19 cellular contexts compared by ENCODE assay signal in the genomic region with DNA sequence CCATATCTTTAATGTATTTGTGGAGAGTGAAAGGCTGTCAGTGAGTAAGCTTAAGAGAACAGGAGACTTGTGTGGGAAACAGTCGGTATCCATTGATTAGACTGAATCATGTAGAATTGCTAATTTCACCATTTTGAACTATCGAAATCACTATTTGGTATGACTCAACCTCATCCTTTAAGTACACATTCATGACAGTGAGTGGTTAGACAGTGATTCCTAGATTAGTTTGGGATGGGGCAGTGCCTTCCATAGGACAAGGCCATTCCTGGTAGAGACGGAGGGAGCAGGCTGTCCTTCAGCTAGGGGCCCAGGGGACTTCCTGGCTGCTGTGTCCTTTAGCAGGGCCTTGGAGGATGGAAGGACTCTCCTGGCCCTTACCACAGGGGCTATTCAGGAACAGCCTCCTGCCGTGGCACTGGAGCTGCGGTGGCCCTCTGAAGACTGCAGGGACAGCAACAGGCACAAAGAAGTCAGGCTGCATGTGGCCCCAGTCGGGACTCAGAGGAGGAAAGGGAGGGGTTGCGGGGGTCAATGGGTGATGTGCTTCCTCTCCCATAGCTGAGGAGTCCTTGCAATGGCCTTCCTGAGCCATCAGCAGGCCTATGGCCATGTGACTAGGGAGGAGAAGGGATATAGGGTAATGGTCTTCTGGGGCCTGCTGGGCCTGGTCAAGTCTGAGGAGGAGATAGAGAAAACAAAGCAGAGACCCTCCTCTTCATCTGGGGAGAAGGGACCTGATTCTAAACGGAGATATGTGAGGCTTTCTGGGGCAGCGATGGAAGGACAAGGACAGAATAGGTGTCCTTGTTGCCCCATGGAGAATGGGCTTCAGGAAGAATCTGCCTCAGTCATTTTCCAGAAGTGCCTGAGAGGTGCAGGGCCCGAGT. TPM values are rescaled to one million over a fixed set of nuclear protein-coding genes. Genes with fewer than 3 reads are reported as not detected.
DNase-seq lines count a peak whose midpoint lies in the region; ATAC-seq lines count a peak whose summit lies in the region.
"Had no signal": no experiment of that assay in that cellular context is flagged by ENCODE, and none has a peak within 500 bp of the region (broad histone marks: within the 10 kb centered on the region; RNA-seq: fewer than 3 reads in every experiment).

No MANE protein-coding gene starts in this region.

- H3K36me3 Mint-ChIP-seq in activated T-cell treated with anti-CD3 and anti-CD28 coated beads, Interleukin-2, amount 50 U/mL, for 24 hours (ENCODE audit: low read depth), result no peaks in the 10 kb centered on the region
- peaks cover 41% of the 10 kb centered on the region for H3K36me3 Mint-ChIP-seq in activated T-helper 17 cell treated with anti-CD3 and anti-CD28 coated beads, Interleukin-2, amount 50 U/mL, for 72 hours (ENCODE audit: low read depth)

- peak; percentile 71 for ATAC-seq in activated T-helper 17 cell treated with anti-CD3 and anti-CD28 coated beads, Interleukin-2, amount 50 U/mL, for 72 hours (replicated peaks)
- ATAC-seq in left colon, result no peak
- ATAC-seq: A549 had no signal

- no peaks in the 10 kb centered on the region for H3K9me3 Mint-ChIP-seq in activated T-cell treated with anti-CD3 and anti-CD28 coated beads, Interleukin-2, amount 50 U/mL, for 24 hours
- H3K9me3 Mint-ChIP-seq in activated T-helper 17 cell treated with anti-CD3 and anti-CD28 coated beads, Interleukin-2, amount 50 U/mL, for 72 hours, result peaks cover 4% of the 10 kb centered on the region

- intact Hi-C loops in left colon (cut with DNase I, micrococcal nuclease), result no loop called here

- no peak for DNase-seq in activated T-cell treated with anti-CD3 and anti-CD28 coated beads, Interleukin-2, amount 50 U/mL, for 24 hours
- no peak for DNase-seq in activated T-cell treated with anti-CD3 and anti-CD28 coated beads, Interleukin-2, amount 50 U/mL, for 1 hour
- DNase-seq in mesenteric fat pad (ENCODE audit: low spot score) (peak; percentile 64), DMS153 (lab: John Stamatoyannopoulos, UW) (no peak), left colon (no peak), ecto neural progenitor cell (ENCODE audit: low spot score) (no peak)
- peak; percentile 19 for DNase-seq in stimulated activated CD8-positive, alpha-beta memory T cell treated with anti-CD3 and anti-CD28 coated beads, Interleukin-4, amount 100 ng/mL, for 48 hours
- DNase-seq: DMS 273 treated with DMSO at 0.1 percent for 48 hours, GM23248, KG1, NCI-H1436 treated with DMSO at 0.1 percent for 48 hours, NCI-H2081, NCI-H510A treated with DMSO at 0.1 percent for 48 hours, NCI-H82, PC-9 had no signal

- H3K27me3 Mint-ChIP-seq in activated T-cell treated with anti-CD3 and anti-CD28 coated beads, Interleukin-2, amount 50 U/mL, for 24 hours, result peaks cover 11% of the 10 kb centered on the region
- H3K27me3 Mint-ChIP-seq in activated T-helper 17 cell treated with anti-CD3 and anti-CD28 coated beads, Interleukin-2, amount 50 U/mL, for 72 hours, result peaks cover 6% of the 10 kb centered on the region

- peak overlapping the region; percentile 54 for H3K27ac Mint-ChIP-seq in activated T-cell treated with anti-CD3 and anti-CD28 coated beads, Interleukin-2, amount 50 U/mL, for 24 hours
- peak overlapping the region; percentile 84 for H3K27ac Mint-ChIP-seq in activated T-helper 17 cell treated with anti-CD3 and anti-CD28 coated beads, Interleukin-2, amount 50 U/mL, for 72 hours

- H3K4me3 Mint-ChIP-seq in activated T-cell treated with anti-CD3 and anti-CD28 coated beads, Interleukin-2, amount 50 U/mL, for 24 hours, result no peak overlapping the region
- peak overlapping the region; percentile 82 for H3K4me3 Mint-ChIP-seq in activated T-helper 17 cell treated with anti-CD3 and anti-CD28 coated beads, Interleukin-2, amount 50 U/mL, for 72 hours

- no peaks in the 10 kb centered on the region for H3K4me1 Mint-ChIP-seq in activated T-cell treated with anti-CD3 and anti-CD28 coated beads, Interleukin-2, amount 50 U/mL, for 24 hours (ENCODE audit: low read depth)
- H3K4me1 Mint-ChIP-seq in activated T-helper 17 cell treated with anti-CD3 and anti-CD28 coated beads, Interleukin-2, amount 50 U/mL, for 72 hours, result peaks cover 35% of the 10 kb centered on the region

RNA-seq across cellular contexts. Expression of a gene that starts 10.7 kb away (rescaled TPM):
- total RNA-seq in activated T-helper 17 cell treated with anti-CD3 and anti-CD28 coated beads, Interleukin-2, amount 50 U/mL, for 72 hours, result under 1 TPM in 1 of 2 donors, not detected in 1; 0.29 TPM
- not detected for total RNA-seq in mesenteric fat pad
- total RNA-seq in left colon, result not detected
- total RNA-seq: Daoy, GM23248, M059J, PC-9 had no signal

RNA-seq across cellular contexts. Expression of a gene that starts 11.2 kb away (rescaled TPM):
- 100 to 1,000 TPM in 1 of 2 donors, 1 to 10 TPM in 1; 1.3 to 160 TPM for total RNA-seq in activated T-helper 17 cell treated with anti-CD3 and anti-CD28 coated beads, Interleukin-2, amount 50 U/mL, for 72 hours
- total RNA-seq in mesenteric fat pad (41.6 TPM), left colon (100 to 1,000 TPM; 185 to 197 TPM)
- total RNA-seq: PC-9 had no signal

RNA-seq across cellular contexts. Expression of a gene that starts 54.1 kb away (rescaled TPM):
- total RNA-seq in activated T-helper 17 cell treated with anti-CD3 and anti-CD28 coated beads, Interleukin-2, amount 50 U/mL, for 72 hours, result under 1 TPM in 1 of 2 donors, not detected in 1; 0.61 TPM
- not detected for total RNA-seq in mesenteric fat pad
- total RNA-seq in left colon, result 1 to 10 TPM; 1.6 to 1.7 TPM
- total RNA-seq: GM23248, PC-9 had no signal

Comparison
In these comparisons a context has a peak if more than half of its experiments do, and no peak if none do; other contexts are left out.
1. DNase-seq: peak in mesenteric fat pad (single experiment) and stimulated activated CD8-positive, alpha-beta memory T cell treated with anti-CD3 and anti-CD28 coated beads, Interleukin-4, amount 100 ng/mL, for 48 hours (single experiment); none in activated T-cell treated with anti-CD3 and anti-CD28 coated beads, Interleukin-2, amount 50 U/mL, for 24 hours (single experiment), activated T-cell treated with anti-CD3 and anti-CD28 coated beads, Interleukin-2, amount 50 U/mL, for 1 hour (single experiment), DMS153 (single experiment), left colon (0 of 2) and ecto neural progenitor cell (single experiment).